Comparison of ENCODE assay signal across 8 cellular contexts in genomic region chr3:56468184-56469106, GRCh38. TPM values are rescaled to one million over a fixed set of nuclear protein-coding genes. Genes with fewer than 3 reads are reported as not detected.
DNase-seq lines count a peak whose midpoint lies in the region; ATAC-seq and TF ChIP-seq lines count a peak whose summit lies in the region.

Gene ERC2 (minus strand): TSS chr3:56468467.

- peak within 1 kb of the TSS; percentile 53 for H3K9ac ChIP-seq in iPS-18a (ENCODE audit: low read length)

- H3K27me3 Mint-ChIP-seq in brain: peaks cover 5% of the 10 kb centered on the region

- no peaks in the 10 kb centered on the region for H3K9me3 ChIP-seq in iPS-18a (ENCODE audit: control insufficient read depth, low read depth, low read length)

- H3K27ac Mint-ChIP-seq in brain: peak within 1 kb of the TSS; percentile 72 to 97 (median 91)

- H3K4me3 ChIP-seq in iPS-18a (ENCODE audit: low read length): peak within 1 kb of the TSS; percentile 95
- H3K4me3 ChIP-seq in skeletal muscle cell (ENCODE audit: low read depth, low read length): peak within 1 kb of the TSS; percentile 56

- H3K27me3 ChIP-seq in iPS-18a (ENCODE audit: control insufficient read depth, insufficient read depth, low read length): no peaks in the 10 kb centered on the region

- peaks cover 17% of the 10 kb centered on the region for H3K4me1 Mint-ChIP-seq in brain

- peaks cover 3% of the 10 kb centered on the region for H3K4me1 ChIP-seq in iPS-18a (ENCODE audit: control insufficient read depth, low read depth, low read length)

- TF ChIP-seq CTCF in brain (conservative IDR thresholded peaks at IDR 0.05): peak; percentile 68 to 84

- DNase-seq in ELR (ENCODE audit: low read depth): peak; percentile 46
- DNase-seq in NCI-H2171 treated with DMSO at 0.1 percent for 48 hours (lab: John Stamatoyannopoulos, UW): peak; percentile 53
- DNase-seq in skeletal muscle cell (ENCODE audit: low read depth): no peak
- DNase-seq in dedifferentiated amniotic fluid mesenchymal stem cell (ENCODE audit: extremely low spot score): no peak

- no peaks in the 10 kb centered on the region for H3K9me3 Mint-ChIP-seq in brain

- H3K36me3 Mint-ChIP-seq in brain: no peaks in the 10 kb centered on the region

- ATAC-seq in HG02981 (IDR thresholded peaks at IDR 0.05; ENCODE audit: unreplicated experiment) (no peak), HG03139 (IDR thresholded peaks at IDR 0.05; ENCODE audit: unreplicated experiment) (no peak)

- H3K4me3 Mint-ChIP-seq in brain: peak within 1 kb of the TSS; percentile 92 to 99 (median 99)

- no peaks in the 10 kb centered on the region for H3K36me3 ChIP-seq in iPS-18a (ENCODE audit: control insufficient read depth, low read depth, low read length)

- H3K27ac ChIP-seq in iPS-18a (ENCODE audit: low read length): no peak within 1 kb of the TSS

RNA-seq across cellular contexts. Expression of gene ERC2, which starts in this region (rescaled TPM):
- polyA plus RNA-seq in brain (ENCODE audit: insufficient read depth, low read depth, low replicate concordance): 4.3 TPM

Comparison
In these comparisons a context has a peak if more than half of its experiments do, and no peak if none do; other contexts are left out.
1. DNase-seq: peak in ELR (single experiment) and NCI-H2171 treated with DMSO at 0.1 percent for 48 hours (single experiment); none in skeletal muscle cell (single experiment) and dedifferentiated amniotic fluid mesenchymal stem cell (single experiment).